In the genomic region with DNA sequence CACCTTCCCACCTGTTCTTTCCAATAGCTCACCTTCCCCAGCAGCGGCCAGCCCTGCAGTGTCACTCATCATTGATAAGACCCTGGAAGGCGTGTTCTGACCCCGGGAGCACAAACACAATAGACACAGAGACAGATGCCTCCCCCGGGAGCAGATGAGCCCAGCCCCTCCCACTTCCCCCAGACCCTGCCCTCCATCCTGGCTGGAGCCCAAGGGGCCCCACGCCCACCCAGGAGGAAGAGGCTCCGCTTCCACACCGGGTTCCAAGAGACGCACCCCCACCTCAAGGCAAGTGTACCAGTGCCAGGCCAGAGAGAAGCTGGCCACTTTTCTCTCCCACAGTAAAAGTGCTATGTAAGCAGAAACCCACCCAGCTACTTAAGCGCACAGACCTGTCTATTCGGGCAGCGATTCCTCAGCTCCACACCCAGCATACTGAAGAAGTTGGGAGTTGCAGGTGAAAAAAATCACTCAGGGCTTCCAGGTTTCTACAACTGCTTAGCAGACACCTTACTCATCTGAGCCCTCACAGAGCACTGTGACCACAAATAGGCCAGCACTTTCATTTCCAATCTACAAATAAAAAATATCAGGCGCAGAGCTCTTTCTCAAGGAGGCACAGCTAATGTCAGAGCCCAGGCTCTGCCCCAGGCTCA, we compare ENCODE assay signal across 15 cellular contexts.
DNase-seq lines count a peak whose midpoint lies in the region; ATAC-seq and TF ChIP-seq lines count a peak whose summit lies in the region.
"Had no signal": no experiment of that assay in that cellular context is flagged by ENCODE, and none has a peak within 500 bp of the region (broad histone marks: within the 10 kb centered on the region; RNA-seq: fewer than 3 reads in every experiment).

No MANE protein-coding gene starts in this region.

- H3K36me3 ChIP-seq in lower lobe of right lung (no peaks in the 10 kb centered on the region), tibial artery (no peaks in the 10 kb centered on the region)

- TF ChIP-seq CTCF in coronary artery (IDR thresholded peaks at IDR 0.05) = no peak
- no peak for TF ChIP-seq CTCF in lower lobe of right lung (IDR thresholded peaks at IDR 0.05)
- TF ChIP-seq CTCF in tibial artery (IDR thresholded peaks at IDR 0.05) = no peak
- TF ChIP-seq CTCF in GM13976 (IDR thresholded peaks at IDR 0.05; ENCODE audit: borderline replicate concordance, control extremely low read depth, extremely low read depth, insufficient read depth, missing control alignments) = no peak

- H3K4me3 ChIP-seq in coronary artery (no peak overlapping the region), lower lobe of right lung (no peak overlapping the region), tibial artery (no peak overlapping the region)
- H3K4me3 ChIP-seq: body of pancreas had no signal

- peaks cover 18% of the 10 kb centered on the region for H3K4me1 ChIP-seq in lower lobe of right lung
- peaks cover 0 to 16% (median 0%) of the 10 kb centered on the region in 4 donors for H3K4me1 ChIP-seq in tibial artery

- intact Hi-C loops in lower lobe of right lung (cut with DNase I) = no loop called here
- intact Hi-C loops in tibial artery (cut with DNase I; ENCODE audit: low total_unique reads) = no loop called here

- peaks cover 4% of the 10 kb centered on the region for H3K27me3 ChIP-seq in lower lobe of right lung (ENCODE audit: low read depth)
- peaks cover 0 to 3% of the 10 kb centered on the region in 2 donors for H3K27me3 ChIP-seq in tibial artery

- H3K9me3 ChIP-seq in lower lobe of right lung (no peaks in the 10 kb centered on the region), tibial artery (no peaks in the 10 kb centered on the region)
- H3K9me3 ChIP-seq: body of pancreas had no signal

- in situ Hi-C loops in GM13976 (cut with MboI; ENCODE audit: low sequenced_read_pairs, unreplicated experiment) = no loop called here

- H3K27ac ChIP-seq in coronary artery (peak overlapping the region; percentile 1 to 82), lower lobe of right lung (peak overlapping the region; percentile 69), tibial artery (peak overlapping the region; percentile 4 to 38)

- no peak for ATAC-seq in lower lobe of right lung
- ATAC-seq: activated T-cell treated with anti-CD3 and anti-CD28 coated beads, Interleukin-2, amount 50 U/mL, for 72 hours; esophagus mucosa had no signal

- DNase-seq in NCI-H1417 (lab: John Stamatoyannopoulos, UW) = peak in 2 of 3 experiments; percentile 37 to 68
- no peak for DNase-seq in NCI-H1417 treated with DMSO at 0.1 percent for 48 hours (lab: John Stamatoyannopoulos, UW)
- DNase-seq in coronary artery (ENCODE audit: low spot score) = peak; percentile 66
- DNase-seq in lower lobe of right lung = no peak
- no peak for DNase-seq in tibial artery
- no peak for DNase-seq in GM13976 (ENCODE audit: low spot score)
- DNase-seq in NCI-H1694 treated with DMSO at 0.1 percent for 48 hours (lab: John Stamatoyannopoulos, UW) = no peak
- no peak for DNase-seq in Ammon's horn (ENCODE audit: low spot score)
- DNase-seq: 8988T; activated CD4-positive, CD25-positive, alpha-beta regulatory T cell treated with anti-CD3 and anti-CD28 coated beads, Interleukin-2, amount 50 U/mL, for 72 hours; activated T-cell treated with anti-CD3 and anti-CD28 coated beads, Interleukin-2, amount 50 U/mL, for 72 hours; NCI-H510A; stimulated activated CD4-positive, alpha-beta T cell treated with anti-CD3 and anti-CD28 coated beads, Interleukin-2, amount 100 ng/mL, for 48 hours had no signal

Comparison
In these comparisons a context has a peak if more than half of its experiments do, and no peak if none do; other contexts are left out.
1. DNase-seq: peak in NCI-H1417 (2 of 3) and coronary artery (single experiment); none in NCI-H1417 treated with DMSO at 0.1 percent for 48 hours (single experiment), lower lobe of right lung (single experiment), tibial artery (0 of 2), GM13976 (single experiment), NCI-H1694 treated with DMSO at 0.1 percent for 48 hours (single experiment) and Ammon's horn (single experiment).
2. Peak in every context shown above with its lines, with median percentiles within 50 percentile points of each other: H3K27ac ChIP-seq.